In genomic region chr7:55548295-55548731, GRCh38 we compare ENCODE assay signal across 11 cellular contexts. TPM values are rescaled to one million over a fixed set of nuclear protein-coding genes. Genes with fewer than 3 reads are reported as not detected.
A peak's percentile ranks its signal among the peaks of the same experiment; 100 is the strongest.
DNase-seq lines count a peak whose midpoint lies in the region; ATAC-seq lines count a peak whose summit lies in the region.
"Had no signal": no experiment of that assay in that cellular context is flagged by ENCODE, and none has a peak within 500 bp of the region (broad histone marks: within the 10 kb centered on the region; RNA-seq: fewer than 3 reads in every experiment).

No MANE protein-coding gene starts in this region.

- POLR2A ChIA-PET in activated CD4-positive, alpha-beta T cell treated with anti-CD3 and anti-CD28 coated beads, Interleukin-2, amount 10 ng/mL, durations not matched to agents 7 days and 5 days (lab: Charles Lee), result no interaction called here

- H3K27me3 Mint-ChIP-seq in naive B cell, result no peaks in the 10 kb centered on the region
- no peaks in the 10 kb centered on the region for H3K27me3 Mint-ChIP-seq in activated CD4-positive, alpha-beta T cell treated with anti-CD3 and anti-CD28 coated beads, Interleukin-2, amount 10 ng/mL, durations not matched to agents 7 days and 5 days

- peak overlapping the region in 4 of 6 donors; percentile 9 to 86 (median 42) for H3K27ac Mint-ChIP-seq in naive B cell
- H3K27ac Mint-ChIP-seq in activated CD4-positive, alpha-beta T cell treated with anti-CD3 and anti-CD28 coated beads, Interleukin-2, amount 10 ng/mL, durations not matched to agents 7 days and 5 days, result no peak overlapping the region

- ATAC-seq in GM18520 (IDR thresholded peaks at IDR 0.05; ENCODE audit: unreplicated experiment), result peak; percentile 48
- ATAC-seq in GM21576 (IDR thresholded peaks at IDR 0.05; ENCODE audit: unreplicated experiment), result peak; percentile 36
- peak; percentile 42 for ATAC-seq in HG03354 (IDR thresholded peaks at IDR 0.05; ENCODE audit: poor library complexity, severe bottlenecking, unreplicated experiment)
- no peak for ATAC-seq in naive B cell (ENCODE audit: low read depth in 2 of 2)

- peaks cover 63 to 93% (median 81%) of the 10 kb centered on the region in 3 donors for H3K4me1 Mint-ChIP-seq in naive B cell
- H3K4me1 Mint-ChIP-seq in activated CD4-positive, alpha-beta T cell treated with anti-CD3 and anti-CD28 coated beads, Interleukin-2, amount 10 ng/mL, durations not matched to agents 7 days and 5 days, result peaks cover 63% of the 10 kb centered on the region

- CTCF ChIA-PET in activated CD4-positive, alpha-beta T cell treated with anti-CD3 and anti-CD28 coated beads, Interleukin-2, amount 10 ng/mL, durations not matched to agents 7 days and 5 days (lab: Charles Lee), result interaction anchor here (1.1 to 2.2 kb wide), 3 partner anchors 10 to 14 kb away, joined by 3 to 7 read pairs (median 7); no protein-coding TSS in a partner anchor

- H3K9me3 Mint-ChIP-seq in naive B cell, result no peaks in the 10 kb centered on the region
- no peaks in the 10 kb centered on the region for H3K9me3 Mint-ChIP-seq in activated CD4-positive, alpha-beta T cell treated with anti-CD3 and anti-CD28 coated beads, Interleukin-2, amount 10 ng/mL, durations not matched to agents 7 days and 5 days

- DNase-seq in naive B cell (no peak), NCI-H1092 (lab: John Stamatoyannopoulos, UW) (no peak), NAMALWA (ENCODE audit: low spot score) (no peak), NCI-H774 (lab: John Stamatoyannopoulos, UW) (no peak)
- DNase-seq in activated CD4-positive, alpha-beta T cell treated with anti-CD3 and anti-CD28 coated beads, Interleukin-2, amount 10 ng/mL, durations not matched to agents 7 days and 5 days, result no peak
- DNase-seq: DMS79; NK-92 treated with Interleukin-12 subunit alpha and Interleukin-12 subunit beta, amount 100 ng/mL, for 24 hours; thyroid gland had no signal

- H3K4me3 Mint-ChIP-seq in naive B cell, result peak overlapping the region in 2 of 8 donors; percentile 13 to 67
- H3K4me3 Mint-ChIP-seq in activated CD4-positive, alpha-beta T cell treated with anti-CD3 and anti-CD28 coated beads, Interleukin-2, amount 10 ng/mL, durations not matched to agents 7 days and 5 days, result no peak overlapping the region

- peaks cover 8 to 10% of the 10 kb centered on the region in 2 donors for H3K36me3 Mint-ChIP-seq in naive B cell
- peaks cover 22% of the 10 kb centered on the region for H3K36me3 Mint-ChIP-seq in activated CD4-positive, alpha-beta T cell treated with anti-CD3 and anti-CD28 coated beads, Interleukin-2, amount 10 ng/mL, durations not matched to agents 7 days and 5 days (ENCODE audit: low read depth)

RNA-seq across cellular contexts. Expression of gene VOPP1, which starts 24.0 kb away (rescaled TPM):
- 10 to 100 TPM; 27.5 to 78.6 (median 34.2) TPM for polyA plus RNA-seq in naive B cell (ENCODE audit: low read depth in 6 of 6)
- 10 to 100 TPM; 74.5 to 77.2 TPM for total RNA-seq in activated CD4-positive, alpha-beta T cell treated with anti-CD3 and anti-CD28 coated beads, Interleukin-2, amount 10 ng/mL, durations not matched to agents 7 days and 5 days

Comparison
In these comparisons a context has a peak if more than half of its experiments do, and no peak if none do; other contexts are left out.
1. ATAC-seq: peak in GM18520 (single experiment), GM21576 (single experiment) and HG03354 (single experiment); none in naive B cell (0 of 2).